Comparison of ENCODE assay signal across 8 cellular contexts in the genomic region with DNA sequence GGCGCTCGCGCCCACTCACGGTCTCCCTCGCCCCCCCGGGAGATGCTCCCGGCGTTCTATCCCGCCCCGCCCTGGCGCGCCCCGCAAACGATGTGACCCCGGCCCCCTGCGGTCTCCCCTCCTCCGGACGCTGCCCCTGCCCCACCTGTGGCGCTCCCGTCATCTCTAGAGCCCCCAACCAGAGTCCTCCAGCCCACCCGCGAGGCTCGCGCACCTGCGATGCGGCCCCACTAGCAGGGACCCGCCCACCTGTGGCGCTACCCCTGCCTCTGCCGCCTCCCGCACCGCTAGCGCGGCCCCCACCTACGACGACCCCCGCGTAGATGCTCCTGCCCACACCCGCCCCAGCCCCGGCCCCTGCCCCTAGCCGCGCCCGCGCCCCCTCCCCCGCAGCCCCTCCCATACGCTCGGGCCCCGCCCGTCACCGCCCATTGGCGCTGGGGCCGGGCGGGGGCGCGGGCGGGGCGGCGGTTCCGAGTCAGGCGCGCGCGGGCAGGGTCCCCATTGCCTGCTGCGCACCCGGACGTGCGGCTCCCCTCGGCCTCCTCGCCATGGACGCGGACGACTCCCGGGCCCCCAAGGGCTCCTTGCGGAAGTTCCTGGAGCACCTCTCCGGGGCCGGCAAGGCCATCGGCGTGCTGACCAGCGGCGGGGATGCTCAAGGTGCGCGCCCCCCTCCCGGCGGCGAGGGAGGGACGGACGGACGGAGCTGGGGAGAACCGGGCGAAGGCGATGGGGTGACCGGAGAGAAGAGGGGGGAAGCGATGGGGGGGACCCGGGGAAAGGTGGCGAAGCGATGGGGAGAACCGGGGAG. TPM values are rescaled to one million over a fixed set of nuclear protein-coding genes. Genes with fewer than 3 reads are reported as not detected.
DNase-seq lines count a peak whose midpoint lies in the region; ATAC-seq and TF ChIP-seq lines count a peak whose summit lies in the region.

A gene (plus strand): TSS at position 504 of the 814 bp plus-strand sequence. CDS start 48 bp downstream, at position 552.

- peaks cover 10% of the 10 kb centered on the region for H4K20me1 ChIP-seq in GM23338 (replicated peaks; ENCODE audit: insufficient read depth)

- H3K9me3 Mint-ChIP-seq in GM23338 (no peaks in the 10 kb centered on the region), naive B cell (no peaks in the 10 kb centered on the region)
- H3K9me3 Mint-ChIP-seq in stimulated activated naive CD8-positive, alpha-beta T cell treated with anti-CD3 and anti-CD28 coated beads, Interleukin-15, amount 100 ng/mL, for 72 hours: no peaks in the 10 kb centered on the region

- peak; percentile 45 for ATAC-seq in GM23338
- ATAC-seq in naive B cell (ENCODE audit: low read depth in 2 of 2): peak; percentile 52 to 59
- ATAC-seq in stimulated activated naive CD8-positive, alpha-beta T cell treated with anti-CD3 and anti-CD28 coated beads, Interleukin-15, amount 100 ng/mL, for 72 hours: peak; percentile 63

- peaks cover 23% of the 10 kb centered on the region for H3K27me3 ChIP-seq in GM23338 (ENCODE audit: insufficient read depth)

- peaks cover 31% of the 10 kb centered on the region for H3K36me3 Mint-ChIP-seq in GM23338 (ENCODE audit: low read depth)
- H3K36me3 Mint-ChIP-seq in naive B cell: peaks cover 0 to 5% of the 10 kb centered on the region in 2 donors

- H3K4me3 Mint-ChIP-seq in GM23338 (peak within 1 kb of the TSS; percentile 83), naive B cell (peak within 1 kb of the TSS; percentile 85 to 96 (median 94))
- peak within 1 kb of the TSS; percentile 90 to 97 for H3K4me3 Mint-ChIP-seq in stimulated activated naive CD8-positive, alpha-beta T cell treated with anti-CD3 and anti-CD28 coated beads, Interleukin-15, amount 100 ng/mL, for 72 hours

- peak; percentile 59 for DNase-seq in GM12865 (ENCODE audit: low read depth)
- peak; percentile 69 for DNase-seq in GM23338 (ENCODE audit: low spot score)
- DNase-seq in NB4 (ENCODE audit: low read depth): peak; percentile 54
- DNase-seq in activated CD8-positive, alpha-beta memory T cell treated with anti-CD3 and anti-CD28 coated beads, Interleukin-2, amount 50 U/mL, for 4 hours: peak; percentile 75
- DNase-seq in erythroblast (lab: John Stamatoyannopoulos, UW): peak; percentile 40 to 55
- DNase-seq in naive B cell: peak; percentile 56
- peak; percentile 53 to 56 for DNase-seq in stimulated activated naive CD8-positive, alpha-beta T cell treated with anti-CD3 and anti-CD28 coated beads, Interleukin-15, amount 100 ng/mL, for 72 hours
- DNase-seq in SW480 (ENCODE audit: low spot score): no peak

- H3K36me3 ChIP-seq in GM23338 (ENCODE audit: insufficient read depth): peaks cover 4% of the 10 kb centered on the region; the same call in 1 of the 2 replicates

- H3K9me2 ChIP-seq in GM23338 (ENCODE audit: insufficient read depth): no peaks in the 10 kb centered on the region

- H3K27me3 Mint-ChIP-seq in GM23338 (ENCODE audit: insufficient read depth, low read depth, poor library complexity): peaks cover 33% of the 10 kb centered on the region
- H3K27me3 Mint-ChIP-seq in naive B cell: no peaks in the 10 kb centered on the region
- H3K27me3 Mint-ChIP-seq in stimulated activated naive CD8-positive, alpha-beta T cell treated with anti-CD3 and anti-CD28 coated beads, Interleukin-15, amount 100 ng/mL, for 72 hours: peaks cover 16% of the 10 kb centered on the region

- peaks cover 17% of the 10 kb centered on the region for H3K4me1 ChIP-seq in GM23338 (ENCODE audit: insufficient read depth)

- H3K27ac Mint-ChIP-seq in GM23338 (no peak within 1 kb of the TSS), naive B cell (peak within 1 kb of the TSS in 5 of 6 donors; percentile 15 to 82 (median 71))
- H3K27ac Mint-ChIP-seq in stimulated activated naive CD8-positive, alpha-beta T cell treated with anti-CD3 and anti-CD28 coated beads, Interleukin-15, amount 100 ng/mL, for 72 hours: peak within 1 kb of the TSS; percentile 95 to 97

- peak within 1 kb of the TSS; percentile 91 for H3K4me2 ChIP-seq in GM23338

- H2AFZ ChIP-seq in GM23338: peak within 1 kb of the TSS; percentile 90

- peaks cover 33% of the 10 kb centered on the region for H3K79me2 ChIP-seq in GM23338 (replicated peaks; ENCODE audit: insufficient read depth)

- peaks cover 24% of the 10 kb centered on the region for H3K4me1 Mint-ChIP-seq in GM23338
- H3K4me1 Mint-ChIP-seq in naive B cell: peaks cover 28 to 41% (median 32%) of the 10 kb centered on the region in 3 donors
- peaks cover 33% of the 10 kb centered on the region for H3K4me1 Mint-ChIP-seq in stimulated activated naive CD8-positive, alpha-beta T cell treated with anti-CD3 and anti-CD28 coated beads, Interleukin-15, amount 100 ng/mL, for 72 hours

- H3K27ac ChIP-seq in GM23338 (ENCODE audit: low read depth): no peak within 1 kb of the TSS

- no peaks in the 10 kb centered on the region for H3F3A ChIP-seq in GM23338 (replicated peaks; ENCODE audit: low read depth)

- TF ChIP-seq CTCF in GM12865 (IDR thresholded peaks at IDR 0.05; ENCODE audit: insufficient read depth, low read depth, low read length, missing control alignments): no peak
- TF ChIP-seq CTCF in GM23338 (conservative IDR thresholded peaks at IDR 0.05; ENCODE audit: low read depth in 2 of 2): no peak
- no peak for TF ChIP-seq CTCF in NB4 (IDR thresholded peaks at IDR 0.05; ENCODE audit: low read depth, low read length)

- H3K4me3 ChIP-seq in GM12865 (ENCODE audit: low read depth, low read length) (peak within 1 kb of the TSS; percentile 95), GM23338 (peak within 1 kb of the TSS; percentile 94), NB4 (ENCODE audit: low read depth, low read length) (peak within 1 kb of the TSS; percentile 62)

- peak; percentile 69 for TF ChIP-seq POLR2A in NB4 (IDR thresholded peaks at IDR 0.05; ENCODE audit: extremely low read depth, insufficient read length)
- no peak for TF ChIP-seq POLR2A in erythroblast (IDR thresholded peaks at IDR 0.05; ENCODE audit: low read length)

TF ChIP-seq in GM23338, 12 proteins besides CTCF, POLR2A, EP300 and RAD21:
- no peak for TF ChIP-seq EZH2phosphoT487 (IDR thresholded peaks at IDR 0.05; ENCODE audit: unreplicated experiment)
- TF ChIP-seq POLR2AphosphoS5 (IDR thresholded peaks at IDR 0.05; ENCODE audit: low read depth): peak; percentile 79

RNA-seq across cellular contexts. Expression of the gene that starts here (rescaled TPM):
- total RNA-seq in GM23338 (2014; rRNA removed; shearing (Covaris generic)): 117 and 120 TPM in 2 replicates
- polyA plus RNA-seq in GM23338 (2016; fragmentation: Nextera tagmentation; extraction: Ambion mirVana) (55.3 and 56.3 TPM in 2 replicates), naive B cell (ENCODE audit: low read depth in 6 of 6) (10 to 100 TPM; 26.3 to 51.2 (median 39.7) TPM)
